In genomic region chr1:10599194-10599861, GRCh38 we compare ENCODE assay signal across 11 cellular contexts.
DNase-seq lines count a peak whose midpoint lies in the region; ATAC-seq and TF ChIP-seq lines count a peak whose summit lies in the region.
"Had no signal": no experiment of that assay in that cellular context is flagged by ENCODE, and none has a peak within 500 bp of the region (broad histone marks: within the 10 kb centered on the region; RNA-seq: fewer than 3 reads in every experiment).

No MANE protein-coding gene starts in this region.

- H4K20me1 ChIP-seq in smooth muscle cell (ENCODE audit: low read depth) = peaks cover 32% of the 10 kb centered on the region

- no peaks in the 10 kb centered on the region for H3K9me3 ChIP-seq in smooth muscle cell (replicated peaks; ENCODE audit: low read depth)

- H3K4me2 ChIP-seq in smooth muscle cell = no peak overlapping the region
- H3K4me2 ChIP-seq: GM23338 had no signal

- no peaks in the 10 kb centered on the region for H3F3A ChIP-seq in smooth muscle cell (ENCODE audit: low read depth)

- no peak for TF ChIP-seq CTCF in smooth muscle cell (IDR thresholded peaks at IDR 0.05; ENCODE audit: borderline replicate concordance, insufficient read depth, poor library complexity, severe bottlenecking)

- ATAC-seq in HG03520 (IDR thresholded peaks at IDR 0.05; ENCODE audit: unreplicated experiment) = no peak
- ATAC-seq: GM23338 had no signal

- no peaks in the 10 kb centered on the region for H3K4me1 ChIP-seq in smooth muscle cell (ENCODE audit: low read depth)

- no peak overlapping the region for H3K4me3 ChIP-seq in smooth muscle cell
- H3K4me3 ChIP-seq: GM23338 had no signal

- H3K36me3 ChIP-seq in smooth muscle cell (ENCODE audit: low read depth) = no peaks in the 10 kb centered on the region

- peak overlapping the region; percentile 87 for H3K27ac ChIP-seq in smooth muscle cell (ENCODE audit: low read depth)

- DNase-seq in HCEC 1CT = peak; percentile 90
- DNase-seq in amniotic epithelial cell (ENCODE audit: low read depth) = peak; percentile 58
- DNase-seq in iris pigment epithelial cell (ENCODE audit: low read depth) = peak; percentile 82
- DNase-seq in smooth muscle cell (lab: John Stamatoyannopoulos, UW; ENCODE audit: unreplicated experiment) = no peak
- no peak for DNase-seq in NAMALWA (ENCODE audit: low spot score)
- no peak for DNase-seq in activated effector memory CD4-positive, alpha-beta T cell treated with Interleukin-2 at 50 U/mL for 16 hours
- no peak for DNase-seq in nucleus accumbens (lab: John Stamatoyannopoulos, UW)
- DNase-seq: activated naive CD4-positive, alpha-beta T cell treated with Interleukin-2 at 50 U/mL for 16 hours; Kasumi-1 had no signal

- H2AFZ ChIP-seq in smooth muscle cell (ENCODE audit: low read depth) = no peak overlapping the region
- H2AFZ ChIP-seq: GM23338 had no signal

- WGBS in smooth muscle cell (ENCODE audit: low lambda C conversion rate) = 81% methylated on average over 6 of the region's 6 CpGs

- no peaks in the 10 kb centered on the region for H3K27me3 ChIP-seq in smooth muscle cell (ENCODE audit: low read depth)

- no peaks in the 10 kb centered on the region for H3K79me2 ChIP-seq in smooth muscle cell (ENCODE audit: low read depth)

- H3K9ac ChIP-seq in smooth muscle cell (ENCODE audit: low read depth) = peak overlapping the region; percentile 49

Comparison
In these comparisons a context has a peak if more than half of its experiments do, and no peak if none do; other contexts are left out.
1. DNase-seq: peak in HCEC 1CT (single experiment), amniotic epithelial cell (single experiment) and iris pigment epithelial cell (single experiment); none in smooth muscle cell (single experiment), NAMALWA (single experiment), activated effector memory CD4-positive, alpha-beta T cell treated with Interleukin-2 at 50 U/mL for 16 hours (single experiment) and nucleus accumbens (0 of 56).